Comparison of ENCODE assay signal across 23 cellular contexts in the genomic region with DNA sequence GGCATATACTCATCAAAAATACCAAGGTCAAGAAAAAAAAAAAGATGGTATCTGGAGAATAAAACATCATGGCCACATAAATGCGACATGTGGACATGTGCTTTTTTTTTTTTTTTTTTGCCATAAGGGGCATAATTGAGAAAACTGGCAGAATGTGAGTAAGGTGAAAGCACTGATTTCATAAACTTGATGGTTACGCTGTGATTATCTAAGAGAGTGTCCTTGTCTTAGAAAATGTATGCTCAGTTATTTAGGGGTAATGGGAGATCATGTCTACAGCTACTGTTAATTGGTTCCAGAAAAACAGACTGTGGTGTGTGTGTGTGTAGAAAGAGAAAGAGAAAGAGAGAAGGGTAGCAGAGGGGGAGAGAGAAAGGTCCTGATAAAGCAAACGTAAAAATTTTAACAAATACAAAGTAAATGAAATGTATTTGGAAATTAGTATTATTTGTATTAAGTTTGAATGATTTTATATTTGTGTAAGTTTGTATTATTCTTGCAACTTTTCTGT.
"Had no signal": no experiment of that assay in that cellular context is flagged by ENCODE, and none has a peak within 500 bp of the region (broad histone marks: within the 10 kb centered on the region; RNA-seq: fewer than 3 reads in every experiment).

No MANE protein-coding gene starts in this region.

- H3K4me1 ChIP-seq: body of pancreas had no signal

- H3K27me3 ChIP-seq: ascending aorta, body of pancreas had no signal

- H3K27me3 Mint-ChIP-seq: activated CD4-positive, alpha-beta memory T cell treated with anti-CD3 and anti-CD28 coated beads, Interleukin-2, amount 10 ng/mL, durations not matched to agents 7 days and 5 days; activated CD4-positive, alpha-beta T cell treated with anti-CD3 and anti-CD28 coated beads for 36 hours; activated T-helper 17 cell treated with anti-CD3 and anti-CD28 coated beads, Interleukin-2, amount 50 U/mL, for 72 hours had no signal

- H3K27ac ChIP-seq: ascending aorta, body of pancreas, WERI-Rb-1 had no signal

- H3K4me3 Mint-ChIP-seq: activated CD4-positive, alpha-beta memory T cell treated with anti-CD3 and anti-CD28 coated beads, Interleukin-2, amount 10 ng/mL, durations not matched to agents 7 days and 5 days; activated CD4-positive, alpha-beta T cell treated with anti-CD3 and anti-CD28 coated beads for 36 hours; activated T-cell treated with anti-CD3 and anti-CD28 coated beads, Interleukin-2, amount 50 U/mL, for 4 hours; activated T-helper 17 cell treated with anti-CD3 and anti-CD28 coated beads, Interleukin-2, amount 50 U/mL, for 72 hours had no signal

- H3K9me3 Mint-ChIP-seq: activated T-cell treated with anti-CD3 and anti-CD28 coated beads, Interleukin-2, amount 50 U/mL, for 4 hours; activated T-helper 17 cell treated with anti-CD3 and anti-CD28 coated beads, Interleukin-2, amount 50 U/mL, for 72 hours had no signal

- H3K9me3 ChIP-seq: body of pancreas had no signal

- H3K4me3 ChIP-seq: ascending aorta, body of pancreas had no signal

- H3K27ac Mint-ChIP-seq: activated CD4-positive, alpha-beta memory T cell treated with anti-CD3 and anti-CD28 coated beads, Interleukin-2, amount 10 ng/mL, durations not matched to agents 7 days and 5 days; activated CD4-positive, alpha-beta T cell treated with anti-CD3 and anti-CD28 coated beads for 36 hours; activated T-helper 17 cell treated with anti-CD3 and anti-CD28 coated beads, Interleukin-2, amount 50 U/mL, for 72 hours had no signal

- ATAC-seq: activated CD4-positive, alpha-beta T cell treated with anti-CD3 and anti-CD28 coated beads for 36 hours; activated T-cell treated with anti-CD3 and anti-CD28 coated beads, Interleukin-2, amount 50 U/mL, for 4 hours; activated T-helper 17 cell treated with anti-CD3 and anti-CD28 coated beads, Interleukin-2, amount 50 U/mL, for 72 hours; body of pancreas had no signal

- DNase-seq: activated CD4-positive, alpha-beta memory T cell treated with anti-CD3 and anti-CD28 coated beads, Interleukin-2, amount 10 ng/mL, durations not matched to agents 7 days and 5 days; activated CD4-positive, alpha-beta T cell treated with anti-CD3 and anti-CD28 coated beads for 36 hours; activated CD4-positive, alpha-beta T cell treated with anti-CD3 and anti-CD28 coated beads, Interleukin-2, amount 50 U/mL, for 1 hour; activated gamma-delta T cell treated with Interleukin-2 at 50 U/mL for 16 hours; activated naive CD4-positive, alpha-beta T cell treated with anti-CD3 and anti-CD28 coated beads, Interleukin-2, amount 50 U/mL, for 16 hours; activated T-cell treated with anti-CD3 and anti-CD28 coated beads, Interleukin-2, amount 50 U/mL, for 4 hours; amniotic stem cell; body of pancreas; IMR-90; KG1; NCI-H1092; NCI-H1417; NCI-H1930; NCI-H2171 treated with DMSO at 0.1 percent for 48 hours; NCI-H226; NCI-H526 treated with DMSO at 0.1 percent for 48 hours; NCI-H82; SIG-M5; SW 1271; T1000; WERI-Rb-1 had no signal
